ENCODE assay signal across 8 cellular contexts in genomic region chr12:132908145-132909029, GRCh38. TPM values are rescaled to one million over a fixed set of nuclear protein-coding genes. Genes with fewer than 3 reads are reported as not detected.
DNase-seq lines count a peak whose midpoint lies in the region; ATAC-seq and TF ChIP-seq lines count a peak whose summit lies in the region.

No MANE protein-coding gene starts in this region.

- peak; percentile 41 for TF ChIP-seq POLR2A in GM19193 (IDR thresholded peaks at IDR 0.05; ENCODE audit: extremely low read depth, insufficient read depth, insufficient read length)

- no peaks in the 10 kb centered on the region for H3K4me1 ChIP-seq in PC-9 (replicated peaks; ENCODE audit: insufficient read depth)

- no peaks in the 10 kb centered on the region for H3K4me1 Mint-ChIP-seq in natural killer cell treated with Interleukin-12 subunit alpha and Interleukin-12 subunit beta and Interleukin-15 and Interleukin-18, amount 100 ng/mL, for 72 hours (ENCODE audit: low read depth in 2 of 2)
- peaks cover 3 to 16% of the 10 kb centered on the region in 2 donors for H3K4me1 Mint-ChIP-seq in stimulated activated naive B cell treated with anti-CD40 and anti-IgM and Interleukin-4, amounts not matched to agents 10 μg/mL and 1 μg/mL and 100 μg/mL, for 72 hours

- H3K4me3 ChIP-seq in PC-9 (peak overlapping the region; percentile 70), fibroblast of the aortic adventitia (ENCODE audit: low read depth, low read length) (peak overlapping the region; percentile 74)

- peaks cover 0 to 4% of the 10 kb centered on the region in 2 donors for H3K27me3 Mint-ChIP-seq in natural killer cell treated with Interleukin-12 subunit alpha and Interleukin-12 subunit beta and Interleukin-15 and Interleukin-18, amount 100 ng/mL, for 72 hours
- peaks cover 11 to 25% of the 10 kb centered on the region in 2 donors for H3K27me3 Mint-ChIP-seq in stimulated activated naive B cell treated with anti-CD40 and anti-IgM and Interleukin-4, amounts not matched to agents 10 μg/mL and 1 μg/mL and 100 μg/mL, for 72 hours

- DNase-seq in AML-193 (lab: John Stamatoyannopoulos, UW) (peak; percentile 77 to 79), PC-9 (peak; percentile 89 to 94), fibroblast of the aortic adventitia (ENCODE audit: low read depth) (peak; percentile 95)
- DNase-seq in activated effector memory CD4-positive, alpha-beta T cell treated with anti-CD3 and anti-CD28 coated beads, Interleukin-2, amount 50 U/mL, for 16 hours, result peak; percentile 98
- DNase-seq in natural killer cell treated with Interleukin-12 subunit alpha and Interleukin-12 subunit beta and Interleukin-15 and Interleukin-18, amount 100 ng/mL, for 72 hours (ENCODE audit: low spot score), result peak; percentile 97
- DNase-seq in stimulated activated naive B cell treated with anti-CD40 and anti-IgM and Interleukin-4, amounts not matched to agents 10 μg/mL and 1 μg/mL and 100 μg/mL, for 72 hours, result peak; percentile 97

- peak overlapping the region; percentile 95 for H2AFZ ChIP-seq in PC-9

- H3K79me2 ChIP-seq in PC-9 (ENCODE audit: low read depth), result no peaks in the 10 kb centered on the region

- peak overlapping the region; percentile 71 to 78 for H3K27ac Mint-ChIP-seq in natural killer cell treated with Interleukin-12 subunit alpha and Interleukin-12 subunit beta and Interleukin-15 and Interleukin-18, amount 100 ng/mL, for 72 hours
- H3K27ac Mint-ChIP-seq in stimulated activated naive B cell treated with anti-CD40 and anti-IgM and Interleukin-4, amounts not matched to agents 10 μg/mL and 1 μg/mL and 100 μg/mL, for 72 hours, result peak overlapping the region; percentile 91

- intact Hi-C loops in PC-9 (cut with micrococcal nuclease; ENCODE audit: unreplicated experiment), result loop anchor here (2.0 kb wide), 1 partner anchor 22 kb away; the partner anchor contains the start of gene CHFR

- no TSS peak for BruUV-seq in PC-9 (replicated peaks; lab: Mats Ljungman, UMichigan)

- peaks cover 7% of the 10 kb centered on the region for H3K9me3 Mint-ChIP-seq in natural killer cell treated with Interleukin-12 subunit alpha and Interleukin-12 subunit beta and Interleukin-15 and Interleukin-18, amount 100 ng/mL, for 72 hours
- peaks cover 9 to 12% of the 10 kb centered on the region in 2 donors for H3K9me3 Mint-ChIP-seq in stimulated activated naive B cell treated with anti-CD40 and anti-IgM and Interleukin-4, amounts not matched to agents 10 μg/mL and 1 μg/mL and 100 μg/mL, for 72 hours

- ATAC-seq in HG03439 (IDR thresholded peaks at IDR 0.05; ENCODE audit: unreplicated experiment), result peak; percentile 84
- peak; percentile 95 to 97 for ATAC-seq in natural killer cell treated with Interleukin-12 subunit alpha and Interleukin-12 subunit beta and Interleukin-15 and Interleukin-18, amount 100 ng/mL, for 72 hours
- ATAC-seq in stimulated activated naive B cell treated with anti-CD40 and anti-IgM and Interleukin-4, amounts not matched to agents 10 μg/mL and 1 μg/mL and 100 μg/mL, for 72 hours (replicated peaks), result peak; percentile 92

- POLR2A ChIA-PET in PC-9 (lab: Charles Lee; ENCODE audit: unreplicated experiment), result interaction anchor here (0.6 kb wide), 2 partner anchors 58 to 1171 kb away, joined by 3 read pairs; no protein-coding TSS in a partner anchor

- peak overlapping the region; percentile 84 for H3K4me2 ChIP-seq in PC-9

- no peak for TF ChIP-seq CTCF in PC-9 (conservative IDR thresholded peaks at IDR 0.05)
- TF ChIP-seq CTCF in fibroblast of the aortic adventitia (IDR thresholded peaks at IDR 0.05; ENCODE audit: insufficient read depth, low read length), result no peak

- peak overlapping the region; percentile 83 for H3K4me3 Mint-ChIP-seq in natural killer cell treated with Interleukin-12 subunit alpha and Interleukin-12 subunit beta and Interleukin-15 and Interleukin-18, amount 100 ng/mL, for 72 hours
- H3K4me3 Mint-ChIP-seq in stimulated activated naive B cell treated with anti-CD40 and anti-IgM and Interleukin-4, amounts not matched to agents 10 μg/mL and 1 μg/mL and 100 μg/mL, for 72 hours, result peak overlapping the region; percentile 86 to 92

- no peaks in the 10 kb centered on the region for H3K9me2 ChIP-seq in PC-9 (ENCODE audit: insufficient read depth)

- H3F3A ChIP-seq in PC-9 (ENCODE audit: insufficient read depth, low read depth), result no peaks in the 10 kb centered on the region

- peaks cover 7% of the 10 kb centered on the region for H3K9me3 ChIP-seq in PC-9 (ENCODE audit: insufficient read depth, low read depth)

- CTCF ChIA-PET in PC-9 (lab: Charles Lee), result no interaction called here

- no peaks in the 10 kb centered on the region for H4K20me1 ChIP-seq in PC-9 (ENCODE audit: insufficient read depth)

- no peaks in the 10 kb centered on the region for H3K36me3 ChIP-seq in PC-9 (ENCODE audit: low read depth)

- no peaks in the 10 kb centered on the region for H3K27me3 ChIP-seq in PC-9 (ENCODE audit: insufficient read depth, low read depth)

- H3K36me3 Mint-ChIP-seq in natural killer cell treated with Interleukin-12 subunit alpha and Interleukin-12 subunit beta and Interleukin-15 and Interleukin-18, amount 100 ng/mL, for 72 hours, result peaks cover 21% of the 10 kb centered on the region
- H3K36me3 Mint-ChIP-seq in stimulated activated naive B cell treated with anti-CD40 and anti-IgM and Interleukin-4, amounts not matched to agents 10 μg/mL and 1 μg/mL and 100 μg/mL, for 72 hours, result peaks cover 13 to 20% of the 10 kb centered on the region in 2 donors

- no peak overlapping the region for H3K27ac ChIP-seq in PC-9

RNA-seq across cellular contexts. Expression of gene CHFR, which starts 21.0 kb away (rescaled TPM):
- total RNA-seq in PC-9 (2021) (15.5 and 17.8 TPM in 2 replicates), fibroblast of the aortic adventitia (ENCODE audit: low replicate concordance) (24.3 and 41.9 TPM in 2 replicates)
- total RNA-seq in natural killer cell treated with Interleukin-12 subunit alpha and Interleukin-12 subunit beta and Interleukin-15 and Interleukin-18, amount 100 ng/mL, for 72 hours, result 100 to 1,000 TPM; 121 to 155 TPM

RNA-seq across cellular contexts. Expression of gene ZNF605, which starts 47.7 kb away (rescaled TPM):
- total RNA-seq in PC-9 (2021) (10.9 and 13.5 TPM in 2 replicates), fibroblast of the aortic adventitia (ENCODE audit: low replicate concordance) (14.6 and 18.3 TPM in 2 replicates)
- total RNA-seq in natural killer cell treated with Interleukin-12 subunit alpha and Interleukin-12 subunit beta and Interleukin-15 and Interleukin-18, amount 100 ng/mL, for 72 hours, result 1 to 10 TPM; 6.7 to 7.5 TPM
